In genomic region chr16:72124761-72125634, GRCh38 we compare ENCODE assay signal across 8 cellular contexts. TPM values are rescaled to one million over a fixed set of nuclear protein-coding genes. Genes with fewer than 3 reads are reported as not detected.
DNase-seq lines count a peak whose midpoint lies in the region; ATAC-seq and TF ChIP-seq lines count a peak whose summit lies in the region.

No MANE protein-coding gene starts in this region.

- DNase-seq in Daoy (ENCODE audit: low read depth), result peak; percentile 73
- DNase-seq in NCI-H446 treated with DMSO at 0.1 percent for 48 hours (lab: John Stamatoyannopoulos, UW), result peak; percentile 6
- peak; percentile 74 for DNase-seq in activated CD4-positive, alpha-beta T cell treated with anti-CD3 and anti-CD28 coated beads for 48 hours
- peak; percentile 60 for DNase-seq in dedifferentiated amniotic fluid mesenchymal stem cell (ENCODE audit: extremely low spot score)
- DNase-seq in right lobe of liver, result peak; percentile 67 to 75 (median 71)
- peak; percentile 31 to 59 (median 38) for DNase-seq in stimulated activated CD4-positive, alpha-beta T cell treated with anti-CD3 and anti-CD28 coated beads, TNF-alpha, amount 100 ng/mL, for 24 hours (ENCODE audit: low read depth in 3 of 3)
- DNase-seq in NCI-H1048 (lab: John Stamatoyannopoulos, UW), result no peak

- H3K36me3 ChIP-seq in right lobe of liver, result no peaks in the 10 kb centered on the region

- no peak for TF ChIP-seq POLR2A in right lobe of liver (IDR thresholded peaks at IDR 0.05)

- intact Hi-C loops in right lobe of liver (cut with DNase I), result loop anchor here (10.0 kb wide), 1 partner anchor 340 kb away; no protein-coding TSS in a partner anchor

- ATAC-seq in HG02852 (IDR thresholded peaks at IDR 0.05; ENCODE audit: unreplicated experiment) (peak; percentile 59), right lobe of liver (peak; percentile 87 to 96 (median 90))

- no peaks in the 10 kb centered on the region for H3K27me3 ChIP-seq in right lobe of liver

- TF ChIP-seq CTCF in right lobe of liver (IDR thresholded peaks at IDR 0.05), result peak; percentile 64 to 83 (median 78)

- H3K27ac ChIP-seq in right lobe of liver, result no peak overlapping the region

- H3K9me3 ChIP-seq in right lobe of liver, result no peaks in the 10 kb centered on the region

- peaks cover 0 to 10% (median 3%) of the 10 kb centered on the region in 4 donors for H3K4me1 ChIP-seq in right lobe of liver

- no peak overlapping the region for H3K4me3 ChIP-seq in right lobe of liver

- WGBS in right lobe of liver (ENCODE audit: insufficient coverage, low coverage, low lambda C conversion rate, missing lambda C conversion rate), result 18% methylated on average over 13 of the region's 13 CpGs

RNA-seq across cellular contexts. Expression of gene DHX38, which starts 31.4 kb away (rescaled TPM):
- 47.9 and 70.0 TPM in 2 replicates for total RNA-seq in Daoy (2014; rRNA removed; shearing (Covaris generic))
- 10 to 100 TPM; 22.2 to 29.8 (median 23.3) TPM for total RNA-seq in right lobe of liver

RNA-seq across cellular contexts. Expression of gene TXNL4B, which starts 31.6 kb away (rescaled TPM):
- total RNA-seq in Daoy (2014; rRNA removed; shearing (Covaris generic)), result 24.2 and 29.4 TPM in 2 replicates
- total RNA-seq in right lobe of liver, result 10 to 100 TPM in 2 of 6 experiments, 1 to 10 TPM in 4; 5.5 to 11.6 (median 8.2) TPM

RNA-seq across cellular contexts. Expression of gene PMFBP1, which starts 47.0 kb away (rescaled TPM):
- under 0.01 TPM in 1 of 2 replicates, not detected in the other for total RNA-seq in Daoy (2014; rRNA removed; shearing (Covaris generic))
- under 1 TPM in 4 of 6 experiments, not detected in 2; 0.09 to 0.53 (median 0.19) TPM for total RNA-seq in right lobe of liver
